In the genomic region with DNA sequence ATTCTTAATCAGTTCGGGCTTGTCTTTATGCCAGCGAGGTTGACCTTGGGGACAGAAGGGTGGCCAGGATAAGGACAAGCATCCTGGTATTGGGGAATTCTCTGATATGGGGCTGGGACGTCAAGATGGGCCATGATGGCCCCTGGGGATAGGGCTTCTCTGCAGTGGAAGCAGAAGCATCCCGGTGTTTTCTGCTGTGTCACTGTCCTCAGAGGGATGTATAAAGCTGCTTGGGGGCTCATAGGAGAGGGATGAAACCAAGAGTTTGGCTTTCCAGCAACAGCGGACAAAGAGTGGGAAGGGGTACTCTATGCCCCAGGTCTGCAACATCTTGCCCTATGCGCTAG, we compare ENCODE assay signal across 1 cellular context.
TF ChIP-seq lines count a peak whose summit lies in the region.

No MANE protein-coding gene starts in this region.

TF ChIP-seq in HEK293, 187 proteins besides CTCF, POLR2A, EP300 and RAD21 (continued from another document):
- TF ChIP-seq, protein P1, sequence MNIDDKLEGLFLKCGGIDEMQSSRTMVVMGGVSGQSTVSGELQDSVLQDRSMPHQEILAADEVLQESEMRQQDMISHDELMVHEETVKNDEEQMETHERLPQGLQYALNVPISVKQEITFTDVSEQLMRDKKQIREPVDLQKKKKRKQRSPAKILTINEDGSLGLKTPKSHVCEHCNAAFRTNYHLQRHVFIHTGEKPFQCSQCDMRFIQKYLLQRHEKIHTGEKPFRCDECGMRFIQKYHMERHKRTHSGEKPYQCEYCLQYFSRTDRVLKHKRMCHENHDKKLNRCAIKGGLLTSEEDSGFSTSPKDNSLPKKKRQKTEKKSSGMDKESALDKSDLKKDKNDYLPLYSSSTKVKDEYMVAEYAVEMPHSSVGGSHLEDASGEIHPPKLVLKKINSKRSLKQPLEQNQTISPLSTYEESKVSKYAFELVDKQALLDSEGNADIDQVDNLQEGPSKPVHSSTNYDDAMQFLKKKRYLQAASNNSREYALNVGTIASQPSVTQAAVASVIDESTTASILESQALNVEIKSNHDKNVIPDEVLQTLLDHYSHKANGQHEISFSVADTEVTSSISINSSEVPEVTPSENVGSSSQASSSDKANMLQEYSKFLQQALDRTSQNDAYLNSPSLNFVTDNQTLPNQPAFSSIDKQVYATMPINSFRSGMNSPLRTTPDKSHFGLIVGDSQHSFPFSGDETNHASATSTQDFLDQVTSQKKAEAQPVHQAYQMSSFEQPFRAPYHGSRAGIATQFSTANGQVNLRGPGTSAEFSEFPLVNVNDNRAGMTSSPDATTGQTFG (tag by site-specific recombination; IDR thresholded peaks at IDR 0.05; ENCODE audit: borderline replicate concordance): no peak
- TF ChIP-seq ZNF174 (tag by site-specific recombination; IDR thresholded peaks at IDR 0.05): no peak
- TF ChIP-seq ZNF837 (tag by site-specific recombination; IDR thresholded peaks at IDR 0.05): no peak
- TF ChIP-seq MZF1 (tag by site-specific recombination; IDR thresholded peaks at IDR 0.05; ENCODE audit: borderline replicate concordance): no peak
- no peak for TF ChIP-seq KLF10 (tag by site-specific recombination; IDR thresholded peaks at IDR 0.05)
- TF ChIP-seq, protein P2, sequence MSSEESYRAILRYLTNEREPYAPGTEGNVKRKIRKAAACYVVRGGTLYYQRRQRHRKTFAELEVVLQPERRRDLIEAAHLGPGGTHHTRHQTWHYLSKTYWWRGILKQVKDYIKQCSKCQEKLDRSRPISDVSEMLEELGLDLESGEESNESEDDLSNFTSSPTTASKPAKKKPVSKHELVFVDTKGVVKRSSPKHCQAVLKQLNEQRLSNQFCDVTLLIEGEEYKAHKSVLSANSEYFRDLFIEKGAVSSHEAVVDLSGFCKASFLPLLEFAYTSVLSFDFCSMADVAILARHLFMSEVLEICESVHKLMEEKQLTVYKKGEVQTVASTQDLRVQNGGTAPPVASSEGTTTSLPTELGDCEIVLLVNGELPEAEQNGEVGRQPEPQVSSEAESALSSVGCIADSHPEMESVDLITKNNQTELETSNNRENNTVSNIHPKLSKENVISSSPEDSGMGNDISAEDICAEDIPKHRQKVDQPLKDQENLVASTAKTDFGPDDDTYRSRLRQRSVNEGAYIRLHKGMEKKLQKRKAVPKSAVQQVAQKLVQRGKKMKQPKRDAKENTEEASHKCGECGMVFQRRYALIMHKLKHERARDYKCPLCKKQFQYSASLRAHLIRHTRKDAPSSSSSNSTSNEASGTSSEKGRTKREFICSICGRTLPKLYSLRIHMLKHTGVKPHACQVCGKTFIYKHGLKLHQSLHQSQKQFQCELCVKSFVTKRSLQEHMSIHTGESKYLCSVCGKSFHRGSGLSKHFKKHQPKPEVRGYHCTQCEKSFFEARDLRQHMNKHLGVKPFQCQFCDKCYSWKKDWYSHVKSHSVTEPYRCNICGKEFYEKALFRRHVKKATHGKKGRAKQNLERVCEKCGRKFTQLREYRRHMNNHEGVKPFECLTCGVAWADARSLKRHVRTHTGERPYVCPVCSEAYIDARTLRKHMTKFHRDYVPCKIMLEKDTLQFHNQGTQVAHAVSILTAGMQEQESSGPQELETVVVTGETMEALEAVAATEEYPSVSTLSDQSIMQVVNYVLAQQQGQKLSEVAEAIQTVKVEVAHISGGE (tag by site-specific recombination; conservative IDR thresholded peaks at IDR 0.05; ENCODE audit: low read depth): no peak
- TF ChIP-seq ZNF324 (tag by site-specific recombination; IDR thresholded peaks at IDR 0.05): no peak
TF ChIP-seq in HEK293: peak in this region for 0.
